2 cellular contexts compared by ENCODE assay signal in the genomic region with DNA sequence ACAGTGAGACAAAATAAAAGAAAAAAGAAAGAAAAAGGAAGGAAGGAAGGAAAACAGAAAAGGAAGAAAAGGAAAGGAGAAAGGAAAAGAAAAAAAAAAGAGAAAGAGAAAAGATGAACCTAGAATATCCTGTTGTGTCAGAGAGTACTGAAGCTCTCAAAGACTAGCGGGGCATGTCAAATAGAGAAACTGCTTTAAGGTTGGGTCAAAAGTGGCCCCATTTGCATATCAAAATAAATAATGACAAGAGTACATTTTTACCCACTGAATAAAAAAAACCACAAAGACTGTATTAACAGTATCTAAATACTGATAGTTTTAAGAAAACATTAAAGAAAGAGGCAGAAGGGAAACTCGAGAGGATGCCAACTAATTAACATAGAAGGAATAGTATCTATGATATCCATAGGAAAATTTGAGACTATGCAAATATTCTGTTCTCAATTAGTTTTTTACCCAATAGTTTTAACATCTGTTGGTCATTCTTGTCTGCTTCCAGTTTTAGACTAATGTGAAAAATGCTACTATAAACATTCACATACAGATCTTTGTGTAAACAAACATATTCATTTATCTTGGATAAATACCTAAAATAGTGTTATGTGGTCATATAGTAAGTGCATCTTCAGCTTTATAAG.
A peak's percentile ranks its signal among the peaks of the same experiment; 100 is the strongest.
TF ChIP-seq lines count a peak whose summit lies in the region.

No MANE protein-coding gene starts in this region.

TF ChIP-seq in HEK293, 187 proteins besides CTCF, POLR2A, EP300 and RAD21:
- TF ChIP-seq HIC1 (tag by site-specific recombination; IDR thresholded peaks at IDR 0.05) (no peak), PRDM1 (tag by site-specific recombination; IDR thresholded peaks at IDR 0.05) (peak; percentile 68), ZNF366 (tag by site-specific recombination; conservative IDR thresholded peaks at IDR 0.05) (0 out of 2 replicates have a peak, but pooled peaks have one; percentile 26), ZNF658 (tag by site-specific recombination; IDR thresholded peaks at IDR 0.05) (no peak)

TF ChIP-seq in K562, 482 proteins besides CTCF, POLR2A, EP300 and RAD21:
- no peak for TF ChIP-seq ZNF589 (CRISPR knock-in tag; IDR thresholded peaks at IDR 0.05; ENCODE audit: low read depth)
- TF ChIP-seq, protein P1, sequence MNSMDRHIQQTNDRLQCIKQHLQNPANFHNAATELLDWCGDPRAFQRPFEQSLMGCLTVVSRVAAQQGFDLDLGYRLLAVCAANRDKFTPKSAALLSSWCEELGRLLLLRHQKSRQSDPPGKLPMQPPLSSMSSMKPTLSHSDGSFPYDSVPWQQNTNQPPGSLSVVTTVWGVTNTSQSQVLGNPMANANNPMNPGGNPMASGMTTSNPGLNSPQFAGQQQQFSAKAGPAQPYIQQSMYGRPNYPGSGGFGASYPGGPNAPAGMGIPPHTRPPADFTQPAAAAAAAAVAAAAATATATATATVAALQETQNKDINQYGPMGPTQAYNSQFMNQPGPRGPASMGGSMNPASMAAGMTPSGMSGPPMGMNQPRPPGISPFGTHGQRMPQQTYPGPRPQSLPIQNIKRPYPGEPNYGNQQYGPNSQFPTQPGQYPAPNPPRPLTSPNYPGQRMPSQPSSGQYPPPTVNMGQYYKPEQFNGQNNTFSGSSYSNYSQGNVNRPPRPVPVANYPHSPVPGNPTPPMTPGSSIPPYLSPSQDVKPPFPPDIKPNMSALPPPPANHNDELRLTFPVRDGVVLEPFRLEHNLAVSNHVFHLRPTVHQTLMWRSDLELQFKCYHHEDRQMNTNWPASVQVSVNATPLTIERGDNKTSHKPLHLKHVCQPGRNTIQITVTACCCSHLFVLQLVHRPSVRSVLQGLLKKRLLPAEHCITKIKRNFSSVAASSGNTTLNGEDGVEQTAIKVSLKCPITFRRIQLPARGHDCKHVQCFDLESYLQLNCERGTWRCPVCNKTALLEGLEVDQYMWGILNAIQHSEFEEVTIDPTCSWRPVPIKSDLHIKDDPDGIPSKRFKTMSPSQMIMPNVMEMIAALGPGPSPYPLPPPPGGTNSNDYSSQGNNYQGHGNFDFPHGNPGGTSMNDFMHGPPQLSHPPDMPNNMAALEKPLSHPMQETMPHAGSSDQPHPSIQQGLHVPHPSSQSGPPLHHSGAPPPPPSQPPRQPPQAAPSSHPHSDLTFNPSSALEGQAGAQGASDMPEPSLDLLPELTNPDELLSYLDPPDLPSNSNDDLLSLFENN (IDR thresholded peaks at IDR 0.05; ENCODE audit: low read depth in 2 of 2, low read length in 2 of 2) = no peak
- TF ChIP-seq NEUROD1 (IDR thresholded peaks at IDR 0.05; ENCODE audit: borderline replicate concordance, low read depth, low read length, partially characterized antibody) = no peak
- no peak for TF ChIP-seq CCAR2 (IDR thresholded peaks at IDR 0.05; ENCODE audit: low read depth, low read length)
- no peak for TF ChIP-seq ZNF354B (CRISPR knock-in tag; IDR thresholded peaks at IDR 0.05)
- TF ChIP-seq, protein P2, sequence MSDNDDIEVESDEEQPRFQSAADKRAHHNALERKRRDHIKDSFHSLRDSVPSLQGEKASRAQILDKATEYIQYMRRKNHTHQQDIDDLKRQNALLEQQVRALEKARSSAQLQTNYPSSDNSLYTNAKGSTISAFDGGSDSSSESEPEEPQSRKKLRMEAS (CRISPR knock-in tag; IDR thresholded peaks at IDR 0.05) = no peak
- TF ChIP-seq MAFF (IDR thresholded peaks at IDR 0.05; ENCODE audit: low read length) = no peak
- no peak for TF ChIP-seq NFE2L1 (tag; IDR thresholded peaks at IDR 0.05; ENCODE audit: borderline replicate concordance, low read depth)
- TF ChIP-seq DACH1 (IDR thresholded peaks at IDR 0.05; ENCODE audit: partially characterized antibody) = no peak
- TF ChIP-seq BDP1 (IDR thresholded peaks at IDR 0.05; ENCODE audit: insufficient read depth, insufficient read length) = no peak
- TF ChIP-seq BCLAF1 (IDR thresholded peaks at IDR 0.05; ENCODE audit: borderline replicate concordance in 1 of 2, control insufficient read depth in 1 of 2, low read depth in 2 of 2, low read length in 1 of 2) = no peak
- no peak for TF ChIP-seq ZNF644 (tag; IDR thresholded peaks at IDR 0.05; ENCODE audit: low read depth)
